ENCODE assay signal across 9 cellular contexts in genomic region chr1:117657031-117657430, GRCh38. TPM values are rescaled to one million over a fixed set of nuclear protein-coding genes. Genes with fewer than 3 reads are reported as not detected.
A peak's percentile ranks its signal among the peaks of the same experiment; 100 is the strongest.
DNase-seq lines count a peak whose midpoint lies in the region; ATAC-seq and TF ChIP-seq lines count a peak whose summit lies in the region.
"Had no signal": no experiment of that assay in that cellular context is flagged by ENCODE, and none has a peak within 500 bp of the region (broad histone marks: within the 10 kb centered on the region; RNA-seq: fewer than 3 reads in every experiment).

No MANE protein-coding gene starts in this region.

- intact Hi-C loops in Caco-2 (cut with micrococcal nuclease; ENCODE audit: unreplicated experiment), result no loop called here

- 11% methylated on average over 3 of the region's 3 CpGs for WGBS in mesenchymal stem cell

- no peak overlapping the region for H3K9ac ChIP-seq in mesenchymal stem cell (ENCODE audit: low read length)

- DNase-seq in Caco-2, result peak in 1 of 2 experiments; percentile 20
- DNase-seq in LoVo (ENCODE audit: low spot score), result peak; percentile 15
- DNase-seq in amniotic stem cell (lab: John Stamatoyannopoulos, UW), result peak; percentile 5
- peak; percentile 89 for DNase-seq in mesenchymal stem cell
- DNase-seq in central memory CD4-positive, alpha-beta T cell, result no peak
- no peak for DNase-seq in NCI-H1694 (lab: John Stamatoyannopoulos, UW)
- DNase-seq in G401 (ENCODE audit: low spot score), result no peak
- DNase-seq: effector memory CD4-positive, alpha-beta T cell had no signal

- CTCF ChIA-PET in Caco-2 (lab: Charles Lee), result interaction anchor here (0.7 kb wide), 1 partner anchor 98 kb away, joined by 3 read pairs; no protein-coding TSS in a partner anchor

- H3K79me1 ChIP-seq in mesenchymal stem cell (replicated peaks; ENCODE audit: low read length, poor library complexity, severe bottlenecking), result no peaks in the 10 kb centered on the region

- H3K36me3 Mint-ChIP-seq in Caco-2 (ENCODE audit: insufficient read depth, unreplicated experiment), result peaks cover 3% of the 10 kb centered on the region

- peak overlapping the region in 1 of 2 experiments; percentile 74 for H3K18ac ChIP-seq in mesenchymal stem cell (ENCODE audit: low read depth in 1 of 2, low read length in 2 of 2)

- H4K8ac ChIP-seq in mesenchymal stem cell (ENCODE audit: low read length), result no peak overlapping the region

- H3K14ac ChIP-seq in mesenchymal stem cell (ENCODE audit: low read length in 2 of 2), result no peak overlapping the region

- no peak overlapping the region for H3K4me3 Mint-ChIP-seq in Caco-2 (ENCODE audit: unreplicated experiment)

- peak overlapping the region; percentile 12 for H3K27ac Mint-ChIP-seq in Caco-2 (ENCODE audit: unreplicated experiment)

- H3K9me3 Mint-ChIP-seq in Caco-2 (ENCODE audit: unreplicated experiment), result peaks cover 4% of the 10 kb centered on the region

- H2AFZ ChIP-seq in mesenchymal stem cell (ENCODE audit: low read depth, low read length), result no peak overlapping the region

- H3K23ac ChIP-seq in mesenchymal stem cell (ENCODE audit: low read length in 2 of 2), result no peak overlapping the region

- H3K36me3 ChIP-seq in Caco-2 (ENCODE audit: control insufficient read depth, insufficient read depth, low read length) (no peaks in the 10 kb centered on the region), mesenchymal stem cell (ENCODE audit: control insufficient read depth in 1 of 2, insufficient read depth in 2 of 2, low read depth in 1 of 2, low read length in 2 of 2) (no peaks in the 10 kb centered on the region)

- POLR2A ChIA-PET in Caco-2 (lab: Charles Lee), result no interaction called here

- ATAC-seq in HG02973 (IDR thresholded peaks at IDR 0.05; ENCODE audit: unreplicated experiment), result no peak

- peak overlapping the region; percentile 51 for H2AK5ac ChIP-seq in mesenchymal stem cell (ENCODE audit: low read length, severe bottlenecking)

- peaks cover 30% of the 10 kb centered on the region for H3K4me1 Mint-ChIP-seq in Caco-2 (ENCODE audit: low read depth, unreplicated experiment)

- H3K9me3 ChIP-seq in Caco-2, result no peaks in the 10 kb centered on the region
- no peaks in the 10 kb centered on the region for H3K9me3 ChIP-seq in mesenchymal stem cell (ENCODE audit: control insufficient read depth, low read length)

- 0 out of 2 replicates have a peak, but pooled peaks cover 10% of the 10 kb centered on the region for H3K4me1 ChIP-seq in Caco-2
- H3K4me1 ChIP-seq in mesenchymal stem cell (ENCODE audit: control insufficient read depth, insufficient read depth, low read depth, low read length), result peaks cover 2% of the 10 kb centered on the region

- BruUV-seq in Caco-2 (replicated peaks; lab: Mats Ljungman, UMichigan), result no TSS peak

- H2BK5ac ChIP-seq in mesenchymal stem cell (ENCODE audit: low read depth, low read length, poor library complexity, severe bottlenecking), result no peak overlapping the region

- H3K27me3 Mint-ChIP-seq in Caco-2 (ENCODE audit: insufficient read depth, unreplicated experiment), result no peaks in the 10 kb centered on the region

- in situ Hi-C loops in G401 (cut with HindIII; ENCODE audit: low sequenced_read_pairs), result no loop called here

- no peak overlapping the region for H3K4me2 ChIP-seq in mesenchymal stem cell (ENCODE audit: low read length, poor library complexity, severe bottlenecking)

- H2BK12ac ChIP-seq in mesenchymal stem cell (ENCODE audit: low read length in 2 of 2), result peak overlapping the region; percentile 82 to 83

- no peak for TF ChIP-seq CTCF in Caco-2 (IDR thresholded peaks at IDR 0.05; ENCODE audit: insufficient read depth in 1 of 2, low read depth in 1 of 2, low read length in 1 of 2, severe bottlenecking in 1 of 2, unreplicated experiment in 1 of 2)

- no peak overlapping the region for H3K27ac ChIP-seq in mesenchymal stem cell (ENCODE audit: low read length, poor library complexity, severe bottlenecking)

- H3K4me3 ChIP-seq in Caco-2 (ENCODE audit: low read depth, low read length) (no peak overlapping the region), mesenchymal stem cell (ENCODE audit: insufficient read depth in 1 of 2, low read depth in 1 of 2, low read length in 2 of 2) (no peak overlapping the region)

- H3K27me3 ChIP-seq in Caco-2 (replicated peaks; ENCODE audit: control insufficient read depth, insufficient read depth, low read length) (no peaks in the 10 kb centered on the region), mesenchymal stem cell (ENCODE audit: control insufficient read depth in 1 of 2, insufficient read depth in 1 of 2, low read length in 2 of 2) (peaks cover 5 to 53% of the 10 kb centered on the region in 2 experiments)

- H4K91ac ChIP-seq in mesenchymal stem cell (ENCODE audit: low read length), result no peak overlapping the region

- peak overlapping the region in 1 of 2 experiments; percentile 60 for H3K4ac ChIP-seq in mesenchymal stem cell (ENCODE audit: low read depth in 1 of 2, low read length in 2 of 2)

- H2BK120ac ChIP-seq in mesenchymal stem cell (ENCODE audit: low read depth, low read length), result peak overlapping the region; percentile 11

- H2BK15ac ChIP-seq in mesenchymal stem cell (ENCODE audit: low read depth, poor library complexity, severe bottlenecking), result no peak overlapping the region

RNA-seq across cellular contexts. Expression of gene TENT5C, which starts 51.2 kb away (rescaled TPM):
- 19.8 and 24.4 TPM in 2 replicates for total RNA-seq in Caco-2 (2022)
- 1.3 TPM for polyA plus RNA-seq in mesenchymal stem cell (2013, experiment 1 of 2)
- 1.3 TPM for polyA plus RNA-seq in mesenchymal stem cell (2013, experiment 2 of 2)
- 0.25 and 0.85 TPM in 2 replicates for total RNA-seq in G401 (2014; rRNA removed; shearing (Covaris generic))

Comparison
In these comparisons a context has a peak if more than half of its experiments do, and no peak if none do; other contexts are left out.
1. DNase-seq: peak in LoVo (single experiment), amniotic stem cell (single experiment) and mesenchymal stem cell (single experiment); none in central memory CD4-positive, alpha-beta T cell (single experiment), NCI-H1694 (single experiment) and G401 (single experiment).
2. RNA of gene TENT5C, which starts 51.2 kb away (total RNA-seq): 19.8 to 24.4 TPM in Caco-2; 0.25 to 0.85 TPM in G401; every median in the first group is over 10 times any median in the second.